ENCODE assay signal across 8 cellular contexts in the genomic region with DNA sequence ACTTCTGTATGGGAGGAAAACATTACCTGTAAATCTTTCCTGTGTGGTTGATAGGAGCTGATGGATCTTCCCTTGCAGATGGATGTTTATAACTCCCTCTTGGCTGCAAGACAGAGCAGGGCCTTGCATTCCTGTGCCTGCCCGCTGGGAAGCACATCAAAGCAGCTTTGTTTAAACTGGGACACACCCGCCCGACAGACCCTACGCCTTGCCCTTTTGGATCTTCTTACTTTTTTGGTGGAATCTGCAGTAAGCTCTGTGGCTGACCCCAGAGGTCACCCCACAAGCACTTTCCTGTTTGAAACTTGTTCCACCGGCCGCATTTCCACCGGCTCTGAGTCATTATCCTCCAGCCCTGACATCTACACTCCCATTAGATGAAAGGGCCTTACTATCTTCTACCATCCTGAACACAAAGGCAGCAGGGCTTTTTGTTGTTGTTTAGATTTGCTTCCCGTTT.
A peak's percentile ranks its signal among the peaks of the same experiment; 100 is the strongest.
DNase-seq lines count a peak whose midpoint lies in the region; ATAC-seq lines count a peak whose summit lies in the region.

No MANE protein-coding gene starts in this region.

- H3K27ac Mint-ChIP-seq in activated T-helper 17 cell treated with anti-CD3 and anti-CD28 coated beads, Interleukin-2, amount 50 U/mL, for 72 hours, result peak overlapping the region; percentile 39

- H3K4me3 Mint-ChIP-seq in activated T-helper 17 cell treated with anti-CD3 and anti-CD28 coated beads, Interleukin-2, amount 50 U/mL, for 72 hours, result peak overlapping the region; percentile 41

- H3K27me3 Mint-ChIP-seq in activated T-helper 17 cell treated with anti-CD3 and anti-CD28 coated beads, Interleukin-2, amount 50 U/mL, for 72 hours, result no peaks in the 10 kb centered on the region

- peak; percentile 31 for DNase-seq in SIG-M5 treated with dmso at 0.1 percent for 504 hours (lab: John Stamatoyannopoulos, UW; ENCODE audit: unreplicated experiment)
- DNase-seq in SIG-M5 (lab: John Stamatoyannopoulos, UW), result no peak
- peak; percentile 66 for DNase-seq in iPS-NIHi11 (ENCODE audit: low spot score)
- DNase-seq in stimulated activated CD8-positive, alpha-beta memory T cell treated with anti-CD3 and anti-CD28 coated beads, Interleukin-15, amount 100 ng/mL, for 48 hours (ENCODE audit: low read depth in 2 of 2), result peak; percentile 25 to 27
- no peak for DNase-seq in activated CD8-positive, alpha-beta memory T cell treated with anti-CD3 and anti-CD28 coated beads for 24 hours
- no peak for DNase-seq in NCI-H1436 (lab: John Stamatoyannopoulos, UW)

- H3K36me3 Mint-ChIP-seq in activated T-helper 17 cell treated with anti-CD3 and anti-CD28 coated beads, Interleukin-2, amount 50 U/mL, for 72 hours (ENCODE audit: low read depth), result no peaks in the 10 kb centered on the region

- H3K4me1 Mint-ChIP-seq in activated T-helper 17 cell treated with anti-CD3 and anti-CD28 coated beads, Interleukin-2, amount 50 U/mL, for 72 hours, result peaks cover 28% of the 10 kb centered on the region

- peaks cover 4% of the 10 kb centered on the region for H3K9me3 Mint-ChIP-seq in activated T-helper 17 cell treated with anti-CD3 and anti-CD28 coated beads, Interleukin-2, amount 50 U/mL, for 72 hours

- peak; percentile 95 for ATAC-seq in activated T-helper 17 cell treated with anti-CD3 and anti-CD28 coated beads, Interleukin-2, amount 50 U/mL, for 72 hours (replicated peaks)
- no peak for ATAC-seq in GM19455 (IDR thresholded peaks at IDR 0.05; ENCODE audit: unreplicated experiment)

Comparison
In these comparisons a context has a peak if more than half of its experiments do, and no peak if none do; other contexts are left out.
1. DNase-seq: peak in SIG-M5 treated with dmso at 0.1 percent for 504 hours (single experiment), iPS-NIHi11 (single experiment) and stimulated activated CD8-positive, alpha-beta memory T cell treated with anti-CD3 and anti-CD28 coated beads, Interleukin-15, amount 100 ng/mL, for 48 hours (2 of 2); none in SIG-M5 (single experiment), activated CD8-positive, alpha-beta memory T cell treated with anti-CD3 and anti-CD28 coated beads for 24 hours (single experiment) and NCI-H1436 (single experiment).